In the genomic region with DNA sequence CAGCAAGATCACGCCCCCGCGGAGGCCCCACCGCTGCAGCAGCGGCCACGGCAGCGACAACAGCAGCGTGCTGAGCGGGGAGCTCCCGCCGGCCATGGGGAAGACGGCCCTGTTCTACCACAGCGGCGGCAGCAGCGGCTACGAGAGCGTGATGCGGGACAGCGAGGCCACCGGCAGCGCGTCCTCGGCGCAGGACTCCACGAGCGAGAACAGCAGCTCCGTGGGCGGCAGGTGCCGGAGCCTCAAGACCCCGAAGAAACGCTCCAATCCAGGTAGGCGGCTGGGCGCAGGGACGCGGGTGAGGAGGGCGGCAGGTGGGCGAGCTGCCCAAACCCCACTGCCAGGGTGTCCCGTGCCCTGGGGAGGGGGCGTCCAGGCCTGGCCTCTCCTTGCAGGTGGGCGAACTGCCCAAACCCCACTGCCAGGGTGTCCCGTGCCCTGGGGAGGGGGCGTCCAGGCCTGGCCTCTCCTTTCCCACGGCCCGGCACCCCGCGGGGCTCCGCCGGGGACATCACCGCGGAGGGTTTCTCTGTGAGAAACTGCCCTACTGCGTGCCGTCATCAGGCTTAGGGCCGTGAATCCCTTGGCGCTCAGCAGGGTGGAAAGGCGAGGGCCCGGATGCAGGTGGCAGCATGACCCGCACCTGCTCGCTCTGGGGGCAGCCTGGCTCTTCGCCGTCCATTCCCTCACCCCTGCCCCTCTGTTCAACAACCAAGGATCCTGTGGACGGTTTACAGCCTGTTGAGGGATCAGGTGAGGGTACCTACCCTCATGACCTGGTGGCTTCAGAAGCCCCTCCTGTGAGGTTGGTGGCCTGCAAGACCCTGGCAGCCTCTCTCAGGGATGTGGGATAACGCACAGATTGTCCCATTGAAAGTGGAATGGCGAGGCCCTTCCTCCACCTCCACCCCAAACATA, we compare ENCODE assay signal across 22 cellular contexts.
"Had no signal": no experiment of that assay in that cellular context is flagged by ENCODE, and none has a peak within 500 bp of the region (broad histone marks: within the 10 kb centered on the region; RNA-seq: fewer than 3 reads in every experiment).

No MANE protein-coding gene starts in this region.

- H3K36me3 Mint-ChIP-seq: activated naive CD8-positive, alpha-beta T cell treated with anti-CD3 and anti-CD28 coated beads for 36 hours; memory B cell; naive thymus-derived CD4-positive, alpha-beta T cell; neural progenitor cell had no signal

- DNase-seq: activated CD4-positive, alpha-beta T cell treated with anti-CD3 and anti-CD28 coated beads for 36 hours; activated CD4-positive, alpha-beta T cell treated with anti-CD3 and anti-CD28 coated beads, Interleukin-2, amount 50 U/mL, for 48 hours; activated naive CD4-positive, alpha-beta T cell; activated T-cell treated with anti-CD3 and anti-CD28 coated beads for 4 hours; amniotic stem cell; foreskin keratinocyte; kidney glomerular epithelial cell; left ventricle myocardium inferior; naive thymus-derived CD4-positive, alpha-beta T cell; stimulated activated CD4-positive, alpha-beta T cell treated with anti-CD3 and anti-CD28 coated beads, Interleukin-15, amount 100 ng/mL, for 24 hours; stimulated activated CD4-positive, alpha-beta T cell treated with anti-CD3 and anti-CD28 coated beads, Interleukin-2, amount 100 ng/mL, for 48 hours; tibial artery had no signal

- H3K9ac ChIP-seq: neural progenitor cell had no signal

- H3K4me3 Mint-ChIP-seq: activated CD4-positive, alpha-beta T cell treated with anti-CD3 and anti-CD28 coated beads for 36 hours; activated naive CD8-positive, alpha-beta T cell treated with anti-CD3 and anti-CD28 coated beads for 36 hours; activated T-helper 1 cell treated with anti-CD3 and anti-CD28 coated beads, Interleukin-12 subunit alpha, Interleukin-12 subunit beta, Interleukin-2, Interleukin-4 antibody, amounts not matched to agents 30 ng/mL and 10 ng/mL and 1 ng/mL, durations not matched to agents 14 hours and 24 hours and 36 hours; naive thymus-derived CD4-positive, alpha-beta T cell; neural progenitor cell had no signal

- H3K4me1 Mint-ChIP-seq: activated CD4-positive, alpha-beta T cell treated with anti-CD3 and anti-CD28 coated beads for 36 hours; activated naive CD8-positive, alpha-beta T cell treated with anti-CD3 and anti-CD28 coated beads for 36 hours had no signal

- FAIRE-seq: TTC549 had no signal

- H3K27me3 ChIP-seq: cardiac muscle cell, foreskin keratinocyte, right atrium auricular region, tibial artery had no signal

- H3K9me3 ChIP-seq: left ventricle myocardium inferior, prostate gland, right atrium auricular region had no signal

- H3K9me3 Mint-ChIP-seq: activated naive CD8-positive, alpha-beta T cell treated with anti-CD3 and anti-CD28 coated beads for 36 hours; activated T-helper 1 cell treated with anti-CD3 and anti-CD28 coated beads, Interleukin-12 subunit alpha, Interleukin-12 subunit beta, Interleukin-2, Interleukin-4 antibody, amounts not matched to agents 30 ng/mL and 10 ng/mL and 1 ng/mL, durations not matched to agents 14 hours and 24 hours and 36 hours; endodermal cell; memory B cell; neural progenitor cell had no signal

- H3K27ac Mint-ChIP-seq: activated CD4-positive, alpha-beta T cell treated with anti-CD3 and anti-CD28 coated beads for 36 hours; activated naive CD8-positive, alpha-beta T cell treated with anti-CD3 and anti-CD28 coated beads for 36 hours; activated T-helper 1 cell treated with anti-CD3 and anti-CD28 coated beads, Interleukin-12 subunit alpha, Interleukin-12 subunit beta, Interleukin-2, Interleukin-4 antibody, amounts not matched to agents 30 ng/mL and 10 ng/mL and 1 ng/mL, durations not matched to agents 14 hours and 24 hours and 36 hours; endodermal cell; memory B cell; naive thymus-derived CD4-positive, alpha-beta T cell; neural progenitor cell had no signal

- H3K27ac ChIP-seq: foreskin keratinocyte, left ventricle myocardium inferior, neural progenitor cell, prostate gland, right atrium auricular region, skin epidermis, tibial artery had no signal

- H3K36me3 ChIP-seq: left ventricle myocardium inferior, neural progenitor cell, prostate gland, right atrium auricular region, tibial artery had no signal

- H3K4me1 ChIP-seq: foreskin keratinocyte, neural progenitor cell, prostate gland, tibial artery had no signal

- H3K4me3 ChIP-seq: cardiac muscle cell, left ventricle myocardium inferior, neural progenitor cell, prostate gland, right atrium auricular region, tibial artery had no signal

- ATAC-seq: activated CD4-positive, alpha-beta T cell treated with anti-CD3 and anti-CD28 coated beads for 36 hours; naive thymus-derived CD4-positive, alpha-beta T cell had no signal
